In the genomic region with DNA sequence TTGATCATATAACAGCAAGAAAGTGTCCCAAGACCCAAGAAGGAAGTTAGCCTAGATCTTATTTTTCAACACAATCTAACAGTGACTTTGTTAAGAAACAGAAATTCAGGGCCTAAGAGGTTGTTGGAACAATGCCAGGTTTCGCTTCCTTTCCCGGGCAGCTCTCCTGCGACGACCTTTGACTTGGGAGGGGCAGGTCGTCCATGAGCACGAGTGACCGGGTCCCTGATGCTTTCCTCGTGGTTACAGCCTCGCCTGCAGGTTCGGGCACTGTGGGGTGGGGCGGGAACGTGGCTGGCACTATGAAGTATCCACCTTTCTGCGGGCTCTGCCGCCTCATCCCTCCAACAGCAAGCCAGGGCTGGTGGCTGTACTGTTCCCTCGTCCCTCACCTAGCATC, we compare ENCODE assay signal across 13 cellular contexts.
A peak's percentile ranks its signal among the peaks of the same experiment; 100 is the strongest.
DNase-seq lines count a peak whose midpoint lies in the region; ATAC-seq and TF ChIP-seq lines count a peak whose summit lies in the region.
"Had no signal": no experiment of that assay in that cellular context is flagged by ENCODE, and none has a peak within 500 bp of the region (broad histone marks: within the 10 kb centered on the region; RNA-seq: fewer than 3 reads in every experiment).

No MANE protein-coding gene starts in this region.

- peaks cover 0 to 8% (median 0%) of the 10 kb centered on the region in 4 donors for H3K4me1 ChIP-seq in Peyer's patch
- H3K4me1 ChIP-seq in tibial nerve: peaks cover 0 to 16% (median 4%) of the 10 kb centered on the region in 4 donors
- peaks cover 9% of the 10 kb centered on the region for H3K4me1 ChIP-seq in vagina

- no peak overlapping the region for H3K4me3 ChIP-seq in Peyer's patch
- H3K4me3 ChIP-seq in tibial nerve: no peak overlapping the region
- H3K4me3 ChIP-seq in vagina: no peak overlapping the region
- H3K4me3 ChIP-seq: esophagus muscularis mucosa had no signal

- peak; percentile 25 to 63 for TF ChIP-seq EP300 in tibial nerve (IDR thresholded peaks at IDR 0.05)

- no peaks in the 10 kb centered on the region for H3K27me3 ChIP-seq in Peyer's patch
- no peaks in the 10 kb centered on the region for H3K27me3 ChIP-seq in tibial nerve
- no peaks in the 10 kb centered on the region for H3K27me3 ChIP-seq in vagina
- H3K27me3 ChIP-seq: esophagus muscularis mucosa had no signal

- TF ChIP-seq CTCF in Peyer's patch (IDR thresholded peaks at IDR 0.05) (no peak), tibial nerve (IDR thresholded peaks at IDR 0.05) (no peak), vagina (IDR thresholded peaks at IDR 0.05) (no peak)

- H3K9me3 ChIP-seq in Peyer's patch (no peaks in the 10 kb centered on the region), tibial nerve (no peaks in the 10 kb centered on the region), vagina (no peaks in the 10 kb centered on the region)
- H3K9me3 ChIP-seq: esophagus muscularis mucosa had no signal

- ATAC-seq in GM21367 (IDR thresholded peaks at IDR 0.05; ENCODE audit: unreplicated experiment): no peak

- intact Hi-C loops in vagina (cut with DNase I): no loop called here

- DNase-seq in NCI-H510A treated with DMSO at 0.1 percent for 48 hours (lab: John Stamatoyannopoulos, UW) (peak; percentile 2), NCI-H510A (lab: John Stamatoyannopoulos, UW) (no peak), Peyer's patch (peak in 2 of 3 donors; percentile 79 to 85), kidney tubule cell (ENCODE audit: low spot score) (peak; percentile 41), tibial nerve (ENCODE audit: low spot score in 2 of 2) (peak; percentile 39 to 56), vagina (ENCODE audit: extremely low spot score in 2 of 2) (no peak)
- no peak for DNase-seq in activated effector memory CD4-positive, alpha-beta T cell treated with Interleukin-2 at 50 U/mL for 16 hours
- DNase-seq: HCEC 1CT, kidney glomerular epithelial cell, NCI-H1930, T-helper 1 cell had no signal

- TF ChIP-seq POLR2A in Peyer's patch (IDR thresholded peaks at IDR 0.05) (no peak), tibial nerve (IDR thresholded peaks at IDR 0.05) (no peak), vagina (IDR thresholded peaks at IDR 0.05) (no peak)

- 37 to 44% methylated on average over 15 of the region's 15 CpGs for whole genome bisulfite sequencing in tibial nerve, 2 donors

- H3K36me3 ChIP-seq in Peyer's patch (no peaks in the 10 kb centered on the region), tibial nerve (no peaks in the 10 kb centered on the region), vagina (no peaks in the 10 kb centered on the region)
- H3K36me3 ChIP-seq: esophagus muscularis mucosa had no signal

- no peak overlapping the region for H3K27ac ChIP-seq in Peyer's patch
- peak overlapping the region in 1 of 4 donors; percentile 49 for H3K27ac ChIP-seq in tibial nerve
- no peak overlapping the region for H3K27ac ChIP-seq in vagina
- H3K27ac ChIP-seq: esophagus muscularis mucosa had no signal

Comparison
In these comparisons a context has a peak if more than half of its experiments do, and no peak if none do; other contexts are left out.
1. DNase-seq: peak in NCI-H510A treated with DMSO at 0.1 percent for 48 hours (single experiment), Peyer's patch (2 of 3), kidney tubule cell (single experiment) and tibial nerve (2 of 2); none in NCI-H510A (single experiment), vagina (0 of 2) and activated effector memory CD4-positive, alpha-beta T cell treated with Interleukin-2 at 50 U/mL for 16 hours (single experiment).